ENCODE assay signal across 14 cellular contexts in the genomic region with DNA sequence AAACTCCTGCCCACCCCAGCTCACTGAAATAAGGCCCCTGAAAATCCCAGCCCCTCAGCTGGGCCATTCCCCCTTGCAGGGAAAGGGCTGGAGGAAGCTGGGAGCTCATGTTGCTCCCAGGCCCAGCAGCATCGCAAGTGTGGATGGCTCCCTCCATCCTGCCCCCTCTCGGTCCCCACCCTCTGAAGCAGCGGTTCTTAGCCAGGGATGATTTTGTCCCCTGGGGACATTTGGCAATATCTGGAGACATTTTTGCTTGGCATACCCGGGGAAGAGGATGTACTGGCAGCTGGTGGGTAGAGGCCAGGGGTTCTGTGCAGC.
"Had no signal": no experiment of that assay in that cellular context is flagged by ENCODE, and none has a peak within 500 bp of the region (broad histone marks: within the 10 kb centered on the region; RNA-seq: fewer than 3 reads in every experiment).

No MANE protein-coding gene starts in this region.

- H3K27ac Mint-ChIP-seq: activated CD4-positive, alpha-beta T cell treated with anti-CD3 and anti-CD28 coated beads, Interleukin-2, amount 10 ng/mL, durations not matched to agents 7 days and 5 days; activated CD8-positive, alpha-beta T cell treated with anti-CD3 and anti-CD28 coated beads, Interleukin-2, amount 10 ng/mL, durations not matched to agents 7 days and 5 days; activated naive CD4-positive, alpha-beta T cell treated with anti-CD3 and anti-CD28 coated beads for 36 hours; natural killer cell treated with Interleukin-12 subunit alpha and Interleukin-12 subunit beta and Interleukin-15 and Interleukin-18, amount 100 ng/mL, for 72 hours; stimulated activated effector memory CD8-positive, alpha-beta T cell treated with anti-CD3 and anti-CD28 coated beads, Interleukin-12 subunit alpha, Interleukin-12 subunit beta, amount 100 ng/mL, for 72 hours had no signal

- DNase-seq: activated CD8-positive, alpha-beta T cell treated with anti-CD3 and anti-CD28 coated beads, Interleukin-2, amount 10 ng/mL, durations not matched to agents 7 days and 5 days; activated T-cell treated with anti-CD3 and anti-CD28 coated beads, Interleukin-2, amount 50 U/mL, for 48 hours; effector CD8-positive, alpha-beta T cell; kidney; stimulated activated CD4-positive, alpha-beta T cell treated with anti-CD3 and anti-CD28 coated beads, Interleukin-2, amount 100 ng/mL, for 24 hours had no signal

- H3K27ac ChIP-seq: left lung, pancreas, tibial artery had no signal

- H3K9me3 ChIP-seq: pancreas had no signal

- H3K4me3 ChIP-seq: left lung, pancreas, tibial artery had no signal

- H3K4me3 Mint-ChIP-seq: activated CD4-positive, alpha-beta T cell treated with anti-CD3 and anti-CD28 coated beads, Interleukin-2, amount 10 ng/mL, durations not matched to agents 7 days and 5 days; activated CD8-positive, alpha-beta T cell treated with anti-CD3 and anti-CD28 coated beads, Interleukin-2, amount 10 ng/mL, durations not matched to agents 7 days and 5 days; activated naive CD4-positive, alpha-beta T cell treated with anti-CD3 and anti-CD28 coated beads for 36 hours; natural killer cell treated with Interleukin-12 subunit alpha and Interleukin-12 subunit beta and Interleukin-15 and Interleukin-18, amount 100 ng/mL, for 72 hours; stimulated activated effector memory CD8-positive, alpha-beta T cell treated with anti-CD3 and anti-CD28 coated beads, Interleukin-12 subunit alpha, Interleukin-12 subunit beta, amount 100 ng/mL, for 72 hours; stimulated activated naive CD8-positive, alpha-beta T cell treated with anti-CD3 and anti-CD28 coated beads, Interleukin-15, amount 100 ng/mL, for 72 hours had no signal

- H3K9me3 Mint-ChIP-seq: activated CD4-positive, alpha-beta T cell treated with anti-CD3 and anti-CD28 coated beads, Interleukin-2, amount 10 ng/mL, durations not matched to agents 7 days and 5 days; natural killer cell treated with Interleukin-12 subunit alpha and Interleukin-12 subunit beta and Interleukin-15 and Interleukin-18, amount 100 ng/mL, for 72 hours had no signal

- ATAC-seq: activated CD4-positive, CD25-positive, alpha-beta regulatory T cell treated with anti-CD3 and anti-CD28 coated beads, Interleukin-2, amount 50 U/mL, for 24 hours; activated CD8-positive, alpha-beta T cell treated with anti-CD3 and anti-CD28 coated beads, Interleukin-2, amount 10 ng/mL, durations not matched to agents 7 days and 5 days had no signal

- H3K27me3 ChIP-seq: left lung, tibial artery had no signal

- H3K36me3 Mint-ChIP-seq: stimulated activated effector memory CD8-positive, alpha-beta T cell treated with anti-CD3 and anti-CD28 coated beads, Interleukin-12 subunit alpha, Interleukin-12 subunit beta, amount 100 ng/mL, for 72 hours had no signal

- H3K4me1 ChIP-seq: pancreas had no signal

- H3K36me3 ChIP-seq: left lung, pancreas, tibial artery had no signal
